In the genomic region with DNA sequence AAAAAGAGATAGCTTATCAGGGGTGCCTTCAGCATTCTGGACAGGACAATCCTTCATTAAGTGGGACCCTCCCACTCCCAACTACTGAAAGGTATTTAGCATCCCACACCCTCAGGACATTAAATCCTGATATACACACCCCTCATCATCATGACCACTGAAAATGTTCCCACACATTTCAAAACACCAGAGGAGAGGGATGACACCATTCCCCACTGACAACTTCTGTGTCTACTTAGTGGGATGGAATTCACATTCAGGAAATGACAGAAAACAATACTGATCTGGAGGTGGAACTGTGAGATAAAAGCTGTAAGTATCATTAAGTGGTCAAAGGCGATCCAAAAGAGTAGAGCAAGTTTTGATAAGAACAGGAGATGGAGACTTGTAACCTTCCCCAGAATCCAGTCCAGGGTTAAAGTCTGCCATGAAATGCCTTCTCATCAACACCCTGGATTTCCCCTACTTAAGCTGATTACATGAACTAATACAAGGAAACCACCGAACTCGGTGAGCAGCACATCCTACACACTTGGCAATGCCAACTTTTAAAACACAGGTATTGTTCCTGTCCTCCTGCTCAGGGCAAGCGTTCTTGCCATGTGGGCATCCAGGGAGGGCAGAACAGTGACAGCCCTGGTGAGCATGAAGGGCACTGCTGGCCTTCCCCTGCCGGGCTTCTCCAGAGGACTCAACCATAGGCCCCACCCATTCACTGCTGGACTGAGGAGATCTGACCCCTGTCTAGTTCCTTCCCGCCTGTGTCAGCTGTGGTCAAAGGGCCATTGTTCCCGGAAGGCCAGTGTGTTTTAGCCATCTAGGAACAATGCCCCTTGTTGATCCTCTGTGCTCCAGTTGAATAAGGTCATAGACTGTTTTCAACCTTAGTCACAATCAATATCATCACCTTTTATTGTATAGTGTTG, we compare ENCODE assay signal across 8 cellular contexts.
DNase-seq lines count a peak whose midpoint lies in the region; ATAC-seq and FAIRE-seq lines count a peak whose summit lies in the region.

No MANE protein-coding gene starts in this region.

- H4K91ac ChIP-seq in mesenchymal stem cell (ENCODE audit: low read length): no peak overlapping the region

- H2BK15ac ChIP-seq in mesenchymal stem cell (ENCODE audit: low read depth, poor library complexity, severe bottlenecking): no peak overlapping the region

- no peak overlapping the region for H3K14ac ChIP-seq in mesenchymal stem cell (ENCODE audit: low read length in 2 of 2)

- no peaks in the 10 kb centered on the region for H3K27me3 ChIP-seq in mesenchymal stem cell (ENCODE audit: control insufficient read depth in 1 of 2, insufficient read depth in 1 of 2, low read length in 2 of 2)

- H2BK12ac ChIP-seq in mesenchymal stem cell (ENCODE audit: low read length in 2 of 2): no peak overlapping the region

- H3K4me1 Mint-ChIP-seq in activated naive CD8-positive, alpha-beta T cell (ENCODE audit: low read depth): peaks cover 82% of the 10 kb centered on the region

- H3K27ac ChIP-seq in mesenchymal stem cell (ENCODE audit: low read length, poor library complexity, severe bottlenecking): no peak overlapping the region

- H3K36me3 ChIP-seq in mesenchymal stem cell (ENCODE audit: control insufficient read depth in 1 of 2, insufficient read depth in 2 of 2, low read depth in 1 of 2, low read length in 2 of 2): no peaks in the 10 kb centered on the region

- peak overlapping the region; percentile 92 for H3K27ac Mint-ChIP-seq in activated naive CD8-positive, alpha-beta T cell

- H4K8ac ChIP-seq in mesenchymal stem cell (ENCODE audit: low read length): no peak overlapping the region

- H3K9ac ChIP-seq in mesenchymal stem cell (ENCODE audit: low read length): no peak overlapping the region

- 96% methylated on average over 7 of the region's 7 CpGs for WGBS in mesenchymal stem cell

- H3K4me3 ChIP-seq in mesenchymal stem cell (ENCODE audit: insufficient read depth in 1 of 2, low read depth in 1 of 2, low read length in 2 of 2): no peak overlapping the region

- H3K23ac ChIP-seq in mesenchymal stem cell (ENCODE audit: low read length in 2 of 2): no peak overlapping the region

- peak overlapping the region; percentile 52 for H3K4me3 Mint-ChIP-seq in activated naive CD8-positive, alpha-beta T cell

- H3K4me1 ChIP-seq in mesenchymal stem cell (ENCODE audit: control insufficient read depth, insufficient read depth, low read depth, low read length): peaks cover 2% of the 10 kb centered on the region

- DNase-seq in GM18507 (ENCODE audit: extremely low spot score, insufficient read length, low read depth): no peak
- peak; percentile 61 for DNase-seq in middle frontal gyrus (ENCODE audit: extremely low spot score, low spot score)
- DNase-seq in DMS153 (lab: John Stamatoyannopoulos, UW): no peak
- DNase-seq in COLO829 (ENCODE audit: low spot score): no peak
- DNase-seq in mesenchymal stem cell: no peak
- no peak for DNase-seq in NCI-H1930 (lab: John Stamatoyannopoulos, UW)

- no peak overlapping the region for H3K4me2 ChIP-seq in mesenchymal stem cell (ENCODE audit: low read length, poor library complexity, severe bottlenecking)

- H3K4ac ChIP-seq in mesenchymal stem cell (ENCODE audit: low read depth in 1 of 2, low read length in 2 of 2): no peak overlapping the region

- H3K9me3 ChIP-seq in mesenchymal stem cell (ENCODE audit: control insufficient read depth, low read length): no peaks in the 10 kb centered on the region

- peak; percentile 43 for ATAC-seq in HG02588 (IDR thresholded peaks at IDR 0.05; ENCODE audit: unreplicated experiment)

- FAIRE-seq in GM18507 (lab: Jason Lieb, UNC): peak; percentile 89

- H2AFZ ChIP-seq in mesenchymal stem cell (ENCODE audit: low read depth, low read length): no peak overlapping the region

- no peak overlapping the region for H2BK120ac ChIP-seq in mesenchymal stem cell (ENCODE audit: low read depth, low read length)

- no peaks in the 10 kb centered on the region for H3K27me3 Mint-ChIP-seq in activated naive CD8-positive, alpha-beta T cell

- H3K79me1 ChIP-seq in mesenchymal stem cell (replicated peaks; ENCODE audit: low read length, poor library complexity, severe bottlenecking): peaks cover 18% of the 10 kb centered on the region

- no peak overlapping the region for H3K18ac ChIP-seq in mesenchymal stem cell (ENCODE audit: low read depth in 1 of 2, low read length in 2 of 2)

- H3K9me3 Mint-ChIP-seq in activated naive CD8-positive, alpha-beta T cell (ENCODE audit: low read depth): no peaks in the 10 kb centered on the region

- H2BK5ac ChIP-seq in mesenchymal stem cell (ENCODE audit: low read depth, low read length, poor library complexity, severe bottlenecking): no peak overlapping the region

- H3K36me3 Mint-ChIP-seq in activated naive CD8-positive, alpha-beta T cell: peaks cover 5% of the 10 kb centered on the region

- no peak overlapping the region for H2AK5ac ChIP-seq in mesenchymal stem cell (ENCODE audit: low read length, severe bottlenecking)
